Comparison of ENCODE assay signal across 9 cellular contexts in genomic region chr16:30094541-30095165, GRCh38. TPM values are rescaled to one million over a fixed set of nuclear protein-coding genes. Genes with fewer than 3 reads are reported as not detected.
DNase-seq lines count a peak whose midpoint lies in the region; ATAC-seq and TF ChIP-seq lines count a peak whose summit lies in the region.
"Had no signal": no experiment of that assay in that cellular context is flagged by ENCODE, and none has a peak within 500 bp of the region (broad histone marks: within the 10 kb centered on the region; RNA-seq: fewer than 3 reads in every experiment).

No MANE protein-coding gene starts in this region.

- peaks cover 33% of the 10 kb centered on the region for H3K36me3 Mint-ChIP-seq in T-cell

- peaks cover 0 to 13% (median 0%) of the 10 kb centered on the region in 11 experiments; a peak in 2 of 22 replicates for H4K20me1 ChIP-seq in BLaER1 treated with 17β-estradiol and CSF1 and Interleukin-3, amounts not matched to agents 10 nM and 100 nM

- 77 to 78% methylated on average over 11 of the region's 11 CpGs for WGBS in esophagus, 2 donors
- WGBS in ovary, 3 donors, result 68 to 70% (median 69%) methylated on average over 8 to 11 of the region's 11 CpGs

- peak overlapping the region in 10 of 11 experiments; percentile 71 to 95 (median 92); a peak in 19 of 22 replicates for H3K27ac ChIP-seq in BLaER1 treated with 17β-estradiol and CSF1 and Interleukin-3, amounts not matched to agents 10 nM and 100 nM
- H3K27ac ChIP-seq in esophagus (ENCODE audit: low read depth in 2 of 2, low read length in 1 of 2), result peak overlapping the region; percentile 92 to 97
- peak overlapping the region; percentile 77 to 95 for H3K27ac ChIP-seq in ovary

- CTCF ChIA-PET in T-cell (lab: Charles Lee), result interaction anchor here in 1 of 2 donors (0.5 kb wide), 1 partner anchor 86 kb away, joined by 5 read pairs; no protein-coding TSS in a partner anchor

- no peaks in the 10 kb centered on the region for H3K27me3 ChIP-seq in BLaER1 treated with 17β-estradiol and CSF1 and Interleukin-3, amounts not matched to agents 10 nM and 100 nM
- H3K27me3 ChIP-seq in esophagus (ENCODE audit: control insufficient read depth in 1 of 2, insufficient read depth in 2 of 2, low read length in 2 of 2) (no peaks in the 10 kb centered on the region), ovary (no peaks in the 10 kb centered on the region)
- H3K27me3 ChIP-seq: foreskin keratinocyte had no signal

- H3K4me2 ChIP-seq in BLaER1 treated with 17β-estradiol and CSF1 and Interleukin-3, amounts not matched to agents 10 nM and 100 nM, result peak overlapping the region; percentile 85 to 100 (median 99)

- POLR2A ChIA-PET in T-cell (lab: Charles Lee), result interaction anchor here in 1 of 2 donors (0.7 kb wide), 2 partner anchors 90 to 1101 kb away, joined by 3 to 5 read pairs; no protein-coding TSS in a partner anchor

- intact Hi-C loops in ovary (cut with DNase I), result loop anchor here in 2 of 4 donors (5.0 to 10.0 kb wide), 3 partner anchors 300 to 323 kb away; partner anchors contain the start of gene ZNF48 (in 1 of the 2)

- ATAC-seq in T-cell (replicated peaks in 1 of 4), result no peak
- no peak for ATAC-seq in HG03159 (IDR thresholded peaks at IDR 0.05; ENCODE audit: unreplicated experiment)
- ATAC-seq: foreskin keratinocyte had no signal

- H3K4me3 Mint-ChIP-seq in T-cell, result peak overlapping the region; percentile 87 to 93 (median 88)

- H3K4me1 Mint-ChIP-seq in T-cell, result peaks cover 39 to 44% (median 43%) of the 10 kb centered on the region in 3 donors

- peaks cover 5 to 20% (median 19%) of the 10 kb centered on the region in 3 donors for H3K9me3 Mint-ChIP-seq in T-cell

- H3K27ac Mint-ChIP-seq in T-cell, result peak overlapping the region; percentile 93 to 95

- peak overlapping the region; percentile 63 to 88 (median 70) for H3K4me3 ChIP-seq in BLaER1 treated with 17β-estradiol and CSF1 and Interleukin-3, amounts not matched to agents 10 nM and 100 nM
- H3K4me3 ChIP-seq in esophagus (ENCODE audit: low read depth in 1 of 2, low read length in 2 of 2) (peak overlapping the region; percentile 81 to 85), ovary (peak overlapping the region; percentile 85)

- TF ChIP-seq CTCF in ovary (IDR thresholded peaks at IDR 0.05), result no peak

- peaks cover 46 to 62% (median 58%) of the 10 kb centered on the region in 10 experiments for H3K4me1 ChIP-seq in BLaER1 treated with 17β-estradiol and CSF1 and Interleukin-3, amounts not matched to agents 10 nM and 100 nM
- H3K4me1 ChIP-seq in esophagus (ENCODE audit: control insufficient read depth in 2 of 2, insufficient read depth in 2 of 2, low read length in 1 of 2) (peaks cover 5 to 21% of the 10 kb centered on the region in 2 donors), ovary (ENCODE audit: insufficient read depth) (peaks cover 12% of the 10 kb centered on the region)

- H3K9ac ChIP-seq in BLaER1 treated with 17β-estradiol and CSF1 and Interleukin-3, amounts not matched to agents 10 nM and 100 nM, result peak overlapping the region; percentile 76 to 90 (median 83)

- peaks cover 33 to 34% (median 34%) of the 10 kb centered on the region in 11 experiments for H3K9me3 ChIP-seq in BLaER1 treated with 17β-estradiol and CSF1 and Interleukin-3, amounts not matched to agents 10 nM and 100 nM (replicated peaks in 1 of 11)
- H3K9me3 ChIP-seq in esophagus (ENCODE audit: control insufficient read depth in 2 of 2, insufficient read depth in 1 of 2, low read depth in 1 of 2, low read length in 1 of 2), result peaks cover 0 to 12% of the 10 kb centered on the region in 2 donors
- no peaks in the 10 kb centered on the region for H3K9me3 ChIP-seq in ovary

- peaks cover 7 to 38% (median 21%) of the 10 kb centered on the region in 11 experiments; a peak in 18 of 22 replicates for H3K36me3 ChIP-seq in BLaER1 treated with 17β-estradiol and CSF1 and Interleukin-3, amounts not matched to agents 10 nM and 100 nM
- peaks cover 0 to 10% of the 10 kb centered on the region in 2 donors for H3K36me3 ChIP-seq in esophagus (ENCODE audit: control insufficient read depth in 2 of 2, insufficient read depth in 2 of 2, low read length in 1 of 2)
- no peaks in the 10 kb centered on the region for H3K36me3 ChIP-seq in ovary

- no peak for TF ChIP-seq EP300 in ovary (IDR thresholded peaks at IDR 0.05)

- DNase-seq in T-cell (no peak), ovary (peak; percentile 51 to 68 (median 65)), mucosa of gallbladder (ENCODE audit: low spot score) (no peak), NCI-H187 (lab: John Stamatoyannopoulos, UW) (no peak), erythroblast (lab: John Stamatoyannopoulos, UW) (no peak)
- DNase-seq: foreskin keratinocyte had no signal

- no peaks in the 10 kb centered on the region for H3K27me3 Mint-ChIP-seq in T-cell

- TF ChIP-seq POLR2A in ovary (IDR thresholded peaks at IDR 0.05) (no peak), erythroblast (IDR thresholded peaks at IDR 0.05; ENCODE audit: low read length) (no peak)

RNA-seq across cellular contexts. Expression of gene YPEL3, which starts 1.4 kb away (rescaled TPM):
- total RNA-seq in T-cell (100 to 1,000 TPM; 105 to 277 (median 226) TPM), ovary (10 to 100 TPM; 12.7 to 94.9 (median 63.1) TPM), mucosa of gallbladder (81.7 TPM)
- polyA plus RNA-seq in esophagus (100 to 1,000 TPM in 1 of 2 donors, 10 to 100 TPM in 1; 73.6 to 183 TPM), ovary (100 to 1,000 TPM in 1 of 2 donors, 10 to 100 TPM in 1; 30.2 to 134 TPM)

RNA-seq across cellular contexts. Expression of gene TBX6, which starts 2.9 kb away (rescaled TPM):
- total RNA-seq in T-cell (1 to 10 TPM; 1.4 to 2.0 (median 1.5) TPM), ovary (1 to 10 TPM in 3 of 7 donors, under 1 TPM in 4; 0.23 to 1.5 (median 0.75) TPM), mucosa of gallbladder (3.7 TPM)
- polyA plus RNA-seq in esophagus (10 to 100 TPM in 1 of 2 donors, 1 to 10 TPM in 1; 6.2 to 15.8 TPM), ovary (1 to 10 TPM in 1 of 2 donors, under 1 TPM in 1; 0.08 to 1.1 TPM)

RNA-seq across cellular contexts. Expression of gene GDPD3, which starts 18.7 kb away (rescaled TPM):
- 10 to 100 TPM; 11.1 to 27.2 (median 22.1) TPM for total RNA-seq in T-cell
- 10 to 100 TPM; 49.2 to 82.8 TPM for polyA plus RNA-seq in esophagus
- 1 to 10 TPM; 2.6 to 7.5 (median 4.6) TPM for total RNA-seq in ovary
- polyA plus RNA-seq in ovary, result 1 to 10 TPM; 3.7 to 4.4 TPM
- 11.2 TPM for total RNA-seq in mucosa of gallbladder

RNA-seq across cellular contexts. Expression of gene PPP4C, which starts 18.9 kb away (rescaled TPM):
- total RNA-seq in T-cell, result 100 to 1,000 TPM in 2 of 5 donors, 10 to 100 TPM in 3; 71.2 to 110 (median 97.9) TPM
- polyA plus RNA-seq in esophagus, result 100 to 1,000 TPM; 113 TPM
- total RNA-seq in ovary, result 10 to 100 TPM; 21.9 to 55.8 (median 49.1) TPM
- polyA plus RNA-seq in ovary, result 10 to 100 TPM; 13.7 to 58.8 TPM
- 95.3 TPM for total RNA-seq in mucosa of gallbladder

RNA-seq across cellular contexts. Expression of gene MAPK3, which starts 28.4 kb away (rescaled TPM):
- total RNA-seq in T-cell (10 to 100 TPM; 55.5 to 76.0 (median 63.2) TPM), ovary (100 to 1,000 TPM in 5 of 7 donors, 10 to 100 TPM in 2; 41.7 to 136 (median 115) TPM), mucosa of gallbladder (109 TPM)
- polyA plus RNA-seq in esophagus (100 to 1,000 TPM; 120 to 126 TPM), ovary (100 to 1,000 TPM; 116 to 171 TPM)

Comparison
In these comparisons a context has a peak if more than half of its experiments do, and no peak if none do; other contexts are left out.
1. DNase-seq: peak in ovary (5 of 5); none in T-cell (0 of 34), mucosa of gallbladder (single experiment), NCI-H187 (0 of 2) and erythroblast (0 of 2).
2. Peak in every context shown above with its lines, with median percentiles within 50 percentile points of each other: H3K27ac ChIP-seq and H3K4me3 ChIP-seq.